ENCODE assay signal across 25 cellular contexts in the genomic region with DNA sequence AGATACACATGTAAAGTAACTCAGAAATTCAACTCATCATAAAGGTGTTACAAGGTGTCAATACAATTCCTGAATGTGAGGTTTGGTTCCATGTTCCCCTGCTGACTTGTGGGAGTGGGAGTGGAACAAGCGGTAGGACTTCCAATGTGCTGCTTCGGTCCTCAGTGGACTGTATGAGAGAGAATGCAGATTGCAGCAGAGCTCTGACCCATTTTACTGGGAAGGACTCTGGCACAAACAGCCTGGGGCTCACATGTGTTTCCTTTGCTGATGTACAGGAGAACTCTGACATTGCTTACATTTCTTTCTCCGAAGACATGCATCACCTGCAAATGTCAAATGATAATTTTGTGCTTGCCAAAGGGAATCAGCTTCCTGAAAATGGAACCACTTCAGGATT.
"Had no signal": no experiment of that assay in that cellular context is flagged by ENCODE, and none has a peak within 500 bp of the region (broad histone marks: within the 10 kb centered on the region; RNA-seq: fewer than 3 reads in every experiment).

No MANE protein-coding gene starts in this region.

- H3K27me3 ChIP-seq: colonic mucosa, esophagus squamous epithelium, gastrocnemius medialis, left lung had no signal

- H3K27me3 Mint-ChIP-seq: dendritic cell treated with granulocyte-macrophage colony-stimulating factor and Interleukin-4, amounts not matched to agents 40 ng/mL and 50 ng/mL, for 4 days; effector memory CD8-positive, alpha-beta T cell had no signal

- H3K4me3 Mint-ChIP-seq: dendritic cell treated with granulocyte-macrophage colony-stimulating factor and Interleukin-4, amounts not matched to agents 40 ng/mL and 50 ng/mL, for 4 days; effector memory CD8-positive, alpha-beta T cell; endodermal cell; mesothelial cell of epicardium; naive B cell had no signal

- H3K36me3 ChIP-seq: colonic mucosa, esophagus squamous epithelium, gastrocnemius medialis, heart right ventricle, left lung, lower lobe of right lung had no signal

- H3K36me3 Mint-ChIP-seq: mesothelial cell of epicardium, naive B cell had no signal

- H3K9me3 Mint-ChIP-seq: dendritic cell treated with granulocyte-macrophage colony-stimulating factor and Interleukin-4, amounts not matched to agents 40 ng/mL and 50 ng/mL, for 4 days; endodermal cell; mesothelial cell of epicardium; naive B cell had no signal

- H3K4me1 ChIP-seq: colonic mucosa, esophagus squamous epithelium, heart right ventricle, left lung, lower lobe of right lung had no signal

- ATAC-seq: effector memory CD8-positive, alpha-beta T cell; esophagus mucosa; heart right ventricle; left cardiac atrium; left lung; left ventricle myocardium superior; lower lobe of right lung; mucosa of descending colon had no signal

- H3K27ac ChIP-seq: colonic mucosa, epithelial cell of prostate, esophagus squamous epithelium, heart right ventricle, left lung, lower lobe of right lung had no signal

- H3K27ac Mint-ChIP-seq: dendritic cell treated with granulocyte-macrophage colony-stimulating factor and Interleukin-4, amounts not matched to agents 40 ng/mL and 50 ng/mL, for 4 days; effector memory CD8-positive, alpha-beta T cell; endodermal cell; mesothelial cell of epicardium; naive B cell had no signal

- DNase-seq: colonic mucosa; cortex of kidney; effector CD8-positive, alpha-beta T cell; effector memory CD8-positive, alpha-beta T cell; endodermal cell; erythroblast; esophagus squamous epithelium; foreskin fibroblast; foreskin melanocyte; gastrocnemius medialis; glutamatergic neuron; head of caudate nucleus; heart right ventricle; hippocampal formation; left cardiac atrium; left lung; left ventricle myocardium superior; lower lobe of right lung; mesenchymal stem cell; mucosa of descending colon; naive B cell had no signal

- H3K9me3 ChIP-seq: colonic mucosa, esophagus squamous epithelium, gastrocnemius medialis, heart right ventricle, left lung, lower lobe of right lung, mucosa of descending colon had no signal

- H3K4me3 ChIP-seq: colonic mucosa, esophagus squamous epithelium, gastrocnemius medialis, heart right ventricle, left lung, lower lobe of right lung, mucosa of descending colon had no signal

- H3K4me1 Mint-ChIP-seq: endodermal cell, mesothelial cell of epicardium, naive B cell had no signal
